1 cellular context compared by ENCODE assay signal in the genomic region with DNA sequence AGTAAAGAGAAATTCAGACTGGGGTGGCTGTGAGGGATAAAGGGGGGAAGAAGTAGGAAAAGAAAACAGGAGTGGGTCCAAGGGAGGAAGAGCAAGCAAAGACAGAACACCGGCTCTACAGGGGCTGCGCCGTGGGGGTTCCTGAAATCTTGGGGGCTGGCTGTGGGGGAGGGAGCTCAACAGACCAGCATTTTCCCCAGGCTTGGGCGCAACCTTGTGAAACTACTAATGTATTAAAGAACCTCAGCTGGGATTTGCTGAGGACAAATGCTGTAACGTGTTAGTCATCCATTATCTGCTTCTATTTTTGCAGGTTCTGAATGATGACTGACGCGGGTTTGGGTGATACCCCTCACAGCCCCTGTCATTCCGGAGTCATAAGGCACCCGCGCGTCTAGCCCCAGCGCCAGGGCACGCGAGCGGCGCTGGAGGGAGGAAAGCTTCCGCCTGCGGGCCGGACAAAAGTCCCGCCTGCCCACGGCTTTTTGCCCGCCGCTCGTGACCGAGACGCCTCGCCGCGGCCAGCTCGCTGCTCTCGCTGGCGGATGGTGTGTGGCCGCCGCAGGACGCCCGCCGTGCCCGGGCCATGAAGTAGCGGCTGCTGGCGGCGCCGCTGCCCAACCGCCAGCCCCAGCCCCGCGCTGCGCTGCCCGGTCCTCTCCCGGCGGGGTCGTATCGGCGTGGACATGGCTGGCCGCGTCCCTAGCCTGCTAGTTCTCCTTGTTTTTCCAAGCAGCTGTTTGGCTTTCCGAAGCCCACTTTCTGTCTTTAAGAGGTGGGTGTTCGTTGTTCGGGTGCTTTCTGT.
TF ChIP-seq lines count a peak whose summit lies in the region.

No MANE protein-coding gene starts in this region.

TF ChIP-seq in GM12878, 131 proteins besides CTCF, POLR2A, EP300 and RAD21 (continued from another document and continues in another):
- TF ChIP-seq, protein P1, sequence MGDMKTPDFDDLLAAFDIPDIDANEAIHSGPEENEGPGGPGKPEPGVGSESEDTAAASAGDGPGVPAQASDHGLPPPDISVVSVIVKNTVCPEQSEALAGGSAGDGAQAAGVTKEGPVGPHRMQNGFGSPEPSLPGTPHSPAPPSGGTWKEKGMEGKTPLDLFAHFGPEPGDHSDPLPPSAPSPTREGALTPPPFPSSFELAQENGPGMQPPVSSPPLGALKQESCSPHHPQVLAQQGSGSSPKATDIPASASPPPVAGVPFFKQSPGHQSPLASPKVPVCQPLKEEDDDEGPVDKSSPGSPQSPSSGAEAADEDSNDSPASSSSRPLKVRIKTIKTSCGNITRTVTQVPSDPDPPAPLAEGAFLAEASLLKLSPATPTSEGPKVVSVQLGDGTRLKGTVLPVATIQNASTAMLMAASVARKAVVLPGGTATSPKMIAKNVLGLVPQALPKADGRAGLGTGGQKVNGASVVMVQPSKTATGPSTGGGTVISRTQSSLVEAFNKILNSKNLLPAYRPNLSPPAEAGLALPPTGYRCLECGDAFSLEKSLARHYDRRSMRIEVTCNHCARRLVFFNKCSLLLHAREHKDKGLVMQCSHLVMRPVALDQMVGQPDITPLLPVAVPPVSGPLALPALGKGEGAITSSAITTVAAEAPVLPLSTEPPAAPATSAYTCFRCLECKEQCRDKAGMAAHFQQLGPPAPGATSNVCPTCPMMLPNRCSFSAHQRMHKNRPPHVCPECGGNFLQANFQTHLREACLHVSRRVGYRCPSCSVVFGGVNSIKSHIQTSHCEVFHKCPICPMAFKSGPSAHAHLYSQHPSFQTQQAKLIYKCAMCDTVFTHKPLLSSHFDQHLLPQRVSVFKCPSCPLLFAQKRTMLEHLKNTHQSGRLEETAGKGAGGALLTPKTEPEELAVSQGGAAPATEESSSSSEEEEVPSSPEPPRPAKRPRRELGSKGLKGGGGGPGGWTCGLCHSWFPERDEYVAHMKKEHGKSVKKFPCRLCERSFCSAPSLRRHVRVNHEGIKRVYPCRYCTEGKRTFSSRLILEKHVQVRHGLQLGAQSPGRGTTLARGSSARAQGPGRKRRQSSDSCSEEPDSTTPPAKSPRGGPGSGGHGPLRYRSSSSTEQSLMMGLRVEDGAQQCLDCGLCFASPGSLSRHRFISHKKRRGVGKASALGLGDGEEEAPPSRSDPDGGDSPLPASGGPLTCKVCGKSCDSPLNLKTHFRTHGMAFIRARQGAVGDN (IDR thresholded peaks at IDR 0.05): no peak
- TF ChIP-seq NRF1 (conservative IDR thresholded peaks at IDR 0.05; ENCODE audit: low read depth, low read length): no peak
- TF ChIP-seq JUNB (IDR thresholded peaks at IDR 0.05): peak; percentile 23; the same call in 1 of the 2 replicates
- TF ChIP-seq POLR2AphosphoS5 (IDR thresholded peaks at IDR 0.05; ENCODE audit: low read length): 0 out of 2 replicates have a peak, but pooled peaks have one; percentile 36
- TF ChIP-seq, protein P2, sequence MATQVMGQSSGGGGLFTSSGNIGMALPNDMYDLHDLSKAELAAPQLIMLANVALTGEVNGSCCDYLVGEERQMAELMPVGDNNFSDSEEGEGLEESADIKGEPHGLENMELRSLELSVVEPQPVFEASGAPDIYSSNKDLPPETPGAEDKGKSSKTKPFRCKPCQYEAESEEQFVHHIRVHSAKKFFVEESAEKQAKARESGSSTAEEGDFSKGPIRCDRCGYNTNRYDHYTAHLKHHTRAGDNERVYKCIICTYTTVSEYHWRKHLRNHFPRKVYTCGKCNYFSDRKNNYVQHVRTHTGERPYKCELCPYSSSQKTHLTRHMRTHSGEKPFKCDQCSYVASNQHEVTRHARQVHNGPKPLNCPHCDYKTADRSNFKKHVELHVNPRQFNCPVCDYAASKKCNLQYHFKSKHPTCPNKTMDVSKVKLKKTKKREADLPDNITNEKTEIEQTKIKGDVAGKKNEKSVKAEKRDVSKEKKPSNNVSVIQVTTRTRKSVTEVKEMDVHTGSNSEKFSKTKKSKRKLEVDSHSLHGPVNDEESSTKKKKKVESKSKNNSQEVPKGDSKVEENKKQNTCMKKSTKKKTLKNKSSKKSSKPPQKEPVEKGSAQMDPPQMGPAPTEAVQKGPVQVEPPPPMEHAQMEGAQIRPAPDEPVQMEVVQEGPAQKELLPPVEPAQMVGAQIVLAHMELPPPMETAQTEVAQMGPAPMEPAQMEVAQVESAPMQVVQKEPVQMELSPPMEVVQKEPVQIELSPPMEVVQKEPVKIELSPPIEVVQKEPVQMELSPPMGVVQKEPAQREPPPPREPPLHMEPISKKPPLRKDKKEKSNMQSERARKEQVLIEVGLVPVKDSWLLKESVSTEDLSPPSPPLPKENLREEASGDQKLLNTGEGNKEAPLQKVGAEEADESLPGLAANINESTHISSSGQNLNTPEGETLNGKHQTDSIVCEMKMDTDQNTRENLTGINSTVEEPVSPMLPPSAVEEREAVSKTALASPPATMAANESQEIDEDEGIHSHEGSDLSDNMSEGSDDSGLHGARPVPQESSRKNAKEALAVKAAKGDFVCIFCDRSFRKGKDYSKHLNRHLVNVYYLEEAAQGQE (IDR thresholded peaks at IDR 0.05; ENCODE audit: low read depth, low read length): no peak
- TF ChIP-seq NR2C1 (IDR thresholded peaks at IDR 0.05): no peak
- peak; percentile 51; the same call in 1 of the 2 replicates for TF ChIP-seq BCL11A (IDR thresholded peaks at IDR 0.05; ENCODE audit: low read depth, low read length)
- peak; percentile 80 for TF ChIP-seq IKZF1 (conservative IDR thresholded peaks at IDR 0.05)
- peak; percentile 91; the same call in 1 of the 2 replicates for TF ChIP-seq GATAD2B (conservative IDR thresholded peaks at IDR 0.05; ENCODE audit: low read depth)
- TF ChIP-seq SRF (IDR thresholded peaks at IDR 0.05; ENCODE audit: low read depth in 2 of 2, low read length in 2 of 2): no peak
- TF ChIP-seq EGR1 (IDR thresholded peaks at IDR 0.05; ENCODE audit: borderline replicate concordance in 1 of 2, low read depth in 2 of 2, low read length in 2 of 2): peak in 1 of 2 experiments; percentile 33; a peak in 1 of 3 replicates
- TF ChIP-seq FOXM1 (IDR thresholded peaks at IDR 0.05; ENCODE audit: low read depth, low read length): 0 out of 2 replicates have a peak, but pooled peaks have one; percentile 27
- peak; percentile 72 for TF ChIP-seq CREB1 (IDR thresholded peaks at IDR 0.05; ENCODE audit: low read depth)
- TF ChIP-seq, protein P3, sequence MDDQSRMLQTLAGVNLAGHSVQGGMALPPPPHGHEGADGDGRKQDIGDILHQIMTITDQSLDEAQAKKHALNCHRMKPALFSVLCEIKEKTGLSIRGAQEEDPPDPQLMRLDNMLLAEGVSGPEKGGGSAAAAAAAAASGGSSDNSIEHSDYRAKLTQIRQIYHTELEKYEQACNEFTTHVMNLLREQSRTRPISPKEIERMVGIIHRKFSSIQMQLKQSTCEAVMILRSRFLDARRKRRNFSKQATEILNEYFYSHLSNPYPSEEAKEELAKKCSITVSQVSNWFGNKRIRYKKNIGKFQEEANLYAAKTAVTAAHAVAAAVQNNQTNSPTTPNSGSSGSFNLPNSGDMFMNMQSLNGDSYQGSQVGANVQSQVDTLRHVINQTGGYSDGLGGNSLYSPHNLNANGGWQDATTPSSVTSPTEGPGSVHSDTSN (IDR thresholded peaks at IDR 0.05; ENCODE audit: insufficient replicate concordance, low read depth, low read length): peak; percentile 43
- TF ChIP-seq, protein P4, sequence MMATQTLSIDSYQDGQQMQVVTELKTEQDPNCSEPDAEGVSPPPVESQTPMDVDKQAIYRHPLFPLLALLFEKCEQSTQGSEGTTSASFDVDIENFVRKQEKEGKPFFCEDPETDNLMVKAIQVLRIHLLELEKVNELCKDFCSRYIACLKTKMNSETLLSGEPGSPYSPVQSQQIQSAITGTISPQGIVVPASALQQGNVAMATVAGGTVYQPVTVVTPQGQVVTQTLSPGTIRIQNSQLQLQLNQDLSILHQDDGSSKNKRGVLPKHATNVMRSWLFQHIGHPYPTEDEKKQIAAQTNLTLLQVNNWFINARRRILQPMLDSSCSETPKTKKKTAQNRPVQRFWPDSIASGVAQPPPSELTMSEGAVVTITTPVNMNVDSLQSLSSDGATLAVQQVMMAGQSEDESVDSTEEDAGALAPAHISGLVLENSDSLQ (IDR thresholded peaks at IDR 0.05): peak; percentile 84
- TF ChIP-seq NR2F1 (conservative IDR thresholded peaks at IDR 0.05): 0 out of 2 replicates have a peak, but pooled peaks have one; percentile 32
- 0 out of 2 replicates have a peak, but pooled peaks have one; percentile 37 for TF ChIP-seq NBN (IDR thresholded peaks at IDR 0.05)
- TF ChIP-seq, protein P5, sequence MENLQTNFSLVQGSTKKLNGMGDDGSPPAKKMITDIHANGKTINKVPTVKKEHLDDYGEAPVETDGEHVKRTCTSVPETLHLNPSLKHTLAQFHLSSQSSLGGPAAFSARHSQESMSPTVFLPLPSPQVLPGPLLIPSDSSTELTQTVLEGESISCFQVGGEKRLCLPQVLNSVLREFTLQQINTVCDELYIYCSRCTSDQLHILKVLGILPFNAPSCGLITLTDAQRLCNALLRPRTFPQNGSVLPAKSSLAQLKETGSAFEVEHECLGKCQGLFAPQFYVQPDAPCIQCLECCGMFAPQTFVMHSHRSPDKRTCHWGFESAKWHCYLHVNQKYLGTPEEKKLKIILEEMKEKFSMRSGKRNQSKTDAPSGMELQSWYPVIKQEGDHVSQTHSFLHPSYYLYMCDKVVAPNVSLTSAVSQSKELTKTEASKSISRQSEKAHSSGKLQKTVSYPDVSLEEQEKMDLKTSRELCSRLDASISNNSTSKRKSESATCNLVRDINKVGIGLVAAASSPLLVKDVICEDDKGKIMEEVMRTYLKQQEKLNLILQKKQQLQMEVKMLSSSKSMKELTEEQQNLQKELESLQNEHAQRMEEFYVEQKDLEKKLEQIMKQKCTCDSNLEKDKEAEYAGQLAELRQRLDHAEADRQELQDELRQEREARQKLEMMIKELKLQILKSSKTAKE (IDR thresholded peaks at IDR 0.05; ENCODE audit: low read depth, poor library complexity, severe bottlenecking): no peak
- TF ChIP-seq, protein P6, sequence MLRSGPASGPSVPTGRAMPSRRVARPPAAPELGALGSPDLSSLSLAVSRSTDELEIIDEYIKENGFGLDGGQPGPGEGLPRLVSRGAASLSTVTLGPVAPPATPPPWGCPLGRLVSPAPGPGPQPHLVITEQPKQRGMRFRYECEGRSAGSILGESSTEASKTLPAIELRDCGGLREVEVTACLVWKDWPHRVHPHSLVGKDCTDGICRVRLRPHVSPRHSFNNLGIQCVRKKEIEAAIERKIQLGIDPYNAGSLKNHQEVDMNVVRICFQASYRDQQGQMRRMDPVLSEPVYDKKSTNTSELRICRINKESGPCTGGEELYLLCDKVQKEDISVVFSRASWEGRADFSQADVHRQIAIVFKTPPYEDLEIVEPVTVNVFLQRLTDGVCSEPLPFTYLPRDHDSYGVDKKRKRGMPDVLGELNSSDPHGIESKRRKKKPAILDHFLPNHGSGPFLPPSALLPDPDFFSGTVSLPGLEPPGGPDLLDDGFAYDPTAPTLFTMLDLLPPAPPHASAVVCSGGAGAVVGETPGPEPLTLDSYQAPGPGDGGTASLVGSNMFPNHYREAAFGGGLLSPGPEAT (IDR thresholded peaks at IDR 0.05; ENCODE audit: low read depth): peak; percentile 38; the same call in 1 of the 2 replicates
- TF ChIP-seq, protein P7, sequence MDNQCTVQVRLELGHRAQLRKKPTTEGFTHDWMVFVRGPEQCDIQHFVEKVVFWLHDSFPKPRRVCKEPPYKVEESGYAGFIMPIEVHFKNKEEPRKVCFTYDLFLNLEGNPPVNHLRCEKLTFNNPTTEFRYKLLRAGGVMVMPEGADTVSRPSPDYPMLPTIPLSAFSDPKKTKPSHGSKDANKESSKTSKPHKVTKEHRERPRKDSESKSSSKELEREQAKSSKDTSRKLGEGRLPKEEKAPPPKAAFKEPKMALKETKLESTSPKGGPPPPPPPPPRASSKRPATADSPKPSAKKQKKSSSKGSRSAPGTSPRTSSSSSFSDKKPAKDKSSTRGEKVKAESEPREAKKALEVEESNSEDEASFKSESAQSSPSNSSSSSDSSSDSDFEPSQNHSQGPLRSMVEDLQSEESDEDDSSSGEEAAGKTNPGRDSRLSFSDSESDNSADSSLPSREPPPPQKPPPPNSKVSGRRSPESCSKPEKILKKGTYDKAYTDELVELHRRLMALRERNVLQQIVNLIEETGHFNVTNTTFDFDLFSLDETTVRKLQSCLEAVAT (IDR thresholded peaks at IDR 0.05): peak; percentile 55; the same call in 1 of the 2 replicates
- TF ChIP-seq ZNF207 (IDR thresholded peaks at IDR 0.05; ENCODE audit: borderline replicate concordance): no peak
- TF ChIP-seq, protein P8, sequence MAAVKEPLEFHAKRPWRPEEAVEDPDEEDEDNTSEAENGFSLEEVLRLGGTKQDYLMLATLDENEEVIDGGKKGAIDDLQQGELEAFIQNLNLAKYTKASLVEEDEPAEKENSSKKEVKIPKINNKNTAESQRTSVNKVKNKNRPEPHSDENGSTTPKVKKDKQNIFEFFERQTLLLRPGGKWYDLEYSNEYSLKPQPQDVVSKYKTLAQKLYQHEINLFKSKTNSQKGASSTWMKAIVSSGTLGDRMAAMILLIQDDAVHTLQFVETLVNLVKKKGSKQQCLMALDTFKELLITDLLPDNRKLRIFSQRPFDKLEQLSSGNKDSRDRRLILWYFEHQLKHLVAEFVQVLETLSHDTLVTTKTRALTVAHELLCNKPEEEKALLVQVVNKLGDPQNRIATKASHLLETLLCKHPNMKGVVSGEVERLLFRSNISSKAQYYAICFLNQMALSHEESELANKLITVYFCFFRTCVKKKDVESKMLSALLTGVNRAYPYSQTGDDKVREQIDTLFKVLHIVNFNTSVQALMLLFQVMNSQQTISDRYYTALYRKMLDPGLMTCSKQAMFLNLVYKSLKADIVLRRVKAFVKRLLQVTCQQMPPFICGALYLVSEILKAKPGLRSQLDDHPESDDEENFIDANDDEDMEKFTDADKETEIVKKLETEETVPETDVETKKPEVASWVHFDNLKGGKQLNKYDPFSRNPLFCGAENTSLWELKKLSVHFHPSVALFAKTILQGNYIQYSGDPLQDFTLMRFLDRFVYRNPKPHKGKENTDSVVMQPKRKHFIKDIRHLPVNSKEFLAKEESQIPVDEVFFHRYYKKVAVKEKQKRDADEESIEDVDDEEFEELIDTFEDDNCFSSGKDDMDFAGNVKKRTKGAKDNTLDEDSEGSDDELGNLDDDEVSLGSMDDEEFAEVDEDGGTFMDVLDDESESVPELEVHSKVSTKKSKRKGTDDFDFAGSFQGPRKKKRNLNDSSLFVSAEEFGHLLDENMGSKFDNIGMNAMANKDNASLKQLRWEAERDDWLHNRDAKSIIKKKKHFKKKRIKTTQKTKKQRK (IDR thresholded peaks at IDR 0.05; ENCODE audit: low read depth, low read length): no peak
- peak; percentile 44; the same call in 1 of the 2 replicates for TF ChIP-seq PAX5 (IDR thresholded peaks at IDR 0.05; ENCODE audit: borderline replicate concordance, low read depth, low read length)
- 0 out of 2 replicates have a peak, but pooled peaks have one; percentile 30 for TF ChIP-seq CHD2 (IDR thresholded peaks at IDR 0.05; ENCODE audit: borderline replicate concordance, low read depth, low read length)
- peak; percentile 31; the same call in 1 of the 2 replicates for TF ChIP-seq MTA2 (IDR thresholded peaks at IDR 0.05; ENCODE audit: low read depth)
